In the genomic region with DNA sequence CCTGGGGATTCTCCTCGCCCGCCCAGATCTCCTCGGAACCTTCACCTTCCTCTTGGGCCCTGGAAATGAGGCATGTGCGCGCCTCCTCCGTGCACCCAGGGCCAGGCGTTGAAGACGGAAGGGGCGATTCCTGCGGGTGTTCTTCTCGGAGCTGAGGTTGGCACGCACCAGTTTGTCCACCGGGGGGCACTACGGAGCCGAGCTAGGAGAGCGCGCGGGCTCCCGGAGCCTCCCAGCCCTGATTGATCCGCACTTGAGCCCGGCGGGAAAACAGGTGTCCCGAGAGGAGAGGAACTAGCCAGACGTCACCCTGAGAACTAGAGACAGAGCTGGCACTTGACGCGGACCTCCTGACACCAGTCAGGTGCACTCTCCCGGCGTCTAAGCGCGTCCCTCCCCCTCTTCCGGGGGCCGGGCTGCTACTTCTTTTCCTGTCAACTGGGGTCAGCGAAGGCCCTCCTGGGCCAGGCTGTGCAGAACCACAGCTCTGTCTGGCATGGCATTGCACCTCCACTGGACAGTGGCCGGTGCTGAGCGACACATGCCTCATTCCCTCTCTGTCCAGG, we compare ENCODE assay signal across 1 cellular context.
A peak's percentile ranks its signal among the peaks of the same experiment; 100 is the strongest.
TF ChIP-seq lines count a peak whose summit lies in the region.

No MANE protein-coding gene starts in this region.

TF ChIP-seq in HepG2, 621 proteins besides CTCF, POLR2A, EP300 and RAD21 (continues in another document):
- no peak for TF ChIP-seq ZNF570 (CRISPR knock-in tag; IDR thresholded peaks at IDR 0.05; ENCODE audit: borderline replicate concordance)
- TF ChIP-seq, protein P1, sequence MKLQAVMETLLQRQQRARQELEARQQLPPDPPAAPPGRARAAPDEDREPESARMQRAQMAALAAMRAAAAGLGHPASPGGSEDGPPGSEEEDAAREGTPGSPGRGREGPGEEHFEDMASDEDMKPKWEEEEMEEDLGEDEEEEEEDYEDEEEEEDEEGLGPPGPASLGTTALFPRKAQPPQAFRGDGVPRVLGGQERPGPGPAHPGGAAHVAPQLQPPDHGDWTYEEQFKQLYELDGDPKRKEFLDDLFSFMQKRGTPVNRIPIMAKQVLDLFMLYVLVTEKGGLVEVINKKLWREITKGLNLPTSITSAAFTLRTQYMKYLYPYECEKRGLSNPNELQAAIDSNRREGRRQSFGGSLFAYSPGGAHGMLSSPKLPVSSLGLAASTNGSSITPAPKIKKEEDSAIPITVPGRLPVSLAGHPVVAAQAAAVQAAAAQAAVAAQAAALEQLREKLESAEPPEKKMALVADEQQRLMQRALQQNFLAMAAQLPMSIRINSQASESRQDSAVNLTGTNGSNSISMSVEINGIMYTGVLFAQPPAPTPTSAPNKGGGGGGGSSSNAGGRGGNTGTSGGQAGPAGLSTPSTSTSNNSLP (IDR thresholded peaks at IDR 0.05; ENCODE audit: low read depth, low read length): no peak
- TF ChIP-seq ZSCAN20 (CRISPR knock-in tag; IDR thresholded peaks at IDR 0.05; ENCODE audit: borderline replicate concordance): no peak
- TF ChIP-seq PCBP2 (optimal IDR thresholded peaks at IDR 0.05; ENCODE audit: low read depth, low read length, poor library complexity, severe bottlenecking): no peak
- no peak for TF ChIP-seq NFE2L2 (IDR thresholded peaks at IDR 0.05; ENCODE audit: low read length)
- no peak for TF ChIP-seq TMF1 (CRISPR knock-in tag; IDR thresholded peaks at IDR 0.05; ENCODE audit: low read depth)
- TF ChIP-seq, protein P2, sequence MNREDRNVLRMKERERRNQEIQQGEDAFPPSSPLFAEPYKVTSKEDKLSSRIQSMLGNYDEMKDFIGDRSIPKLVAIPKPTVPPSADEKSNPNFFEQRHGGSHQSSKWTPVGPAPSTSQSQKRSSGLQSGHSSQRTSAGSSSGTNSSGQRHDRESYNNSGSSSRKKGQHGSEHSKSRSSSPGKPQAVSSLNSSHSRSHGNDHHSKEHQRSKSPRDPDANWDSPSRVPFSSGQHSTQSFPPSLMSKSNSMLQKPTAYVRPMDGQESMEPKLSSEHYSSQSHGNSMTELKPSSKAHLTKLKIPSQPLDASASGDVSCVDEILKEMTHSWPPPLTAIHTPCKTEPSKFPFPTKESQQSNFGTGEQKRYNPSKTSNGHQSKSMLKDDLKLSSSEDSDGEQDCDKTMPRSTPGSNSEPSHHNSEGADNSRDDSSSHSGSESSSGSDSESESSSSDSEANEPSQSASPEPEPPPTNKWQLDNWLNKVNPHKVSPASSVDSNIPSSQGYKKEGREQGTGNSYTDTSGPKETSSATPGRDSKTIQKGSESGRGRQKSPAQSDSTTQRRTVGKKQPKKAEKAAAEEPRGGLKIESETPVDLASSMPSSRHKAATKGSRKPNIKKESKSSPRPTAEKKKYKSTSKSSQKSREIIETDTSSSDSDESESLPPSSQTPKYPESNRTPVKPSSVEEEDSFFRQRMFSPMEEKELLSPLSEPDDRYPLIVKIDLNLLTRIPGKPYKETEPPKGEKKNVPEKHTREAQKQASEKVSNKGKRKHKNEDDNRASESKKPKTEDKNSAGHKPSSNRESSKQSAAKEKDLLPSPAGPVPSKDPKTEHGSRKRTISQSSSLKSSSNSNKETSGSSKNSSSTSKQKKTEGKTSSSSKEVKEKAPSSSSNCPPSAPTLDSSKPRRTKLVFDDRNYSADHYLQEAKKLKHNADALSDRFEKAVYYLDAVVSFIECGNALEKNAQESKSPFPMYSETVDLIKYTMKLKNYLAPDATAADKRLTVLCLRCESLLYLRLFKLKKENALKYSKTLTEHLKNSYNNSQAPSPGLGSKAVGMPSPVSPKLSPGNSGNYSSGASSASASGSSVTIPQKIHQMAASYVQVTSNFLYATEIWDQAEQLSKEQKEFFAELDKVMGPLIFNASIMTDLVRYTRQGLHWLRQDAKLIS (CRISPR knock-in tag; IDR thresholded peaks at IDR 0.05): no peak
- no peak for TF ChIP-seq HOXD1 (CRISPR knock-in tag; IDR thresholded peaks at IDR 0.05)
- peak; percentile 74 for TF ChIP-seq ZNF777 (CRISPR knock-in tag; IDR thresholded peaks at IDR 0.05)
- no peak for TF ChIP-seq NFE2 (CRISPR knock-in tag; IDR thresholded peaks at IDR 0.05)
- no peak; the same call in 1 of the 2 replicates for TF ChIP-seq SOX5 (CRISPR knock-in tag; IDR thresholded peaks at IDR 0.05; ENCODE audit: borderline replicate concordance)
- TF ChIP-seq BHLHE40 (IDR thresholded peaks at IDR 0.05; ENCODE audit: low read length): 0 out of 2 replicates have a peak, but pooled peaks have one; percentile 8
- no peak for TF ChIP-seq ZNF552 (CRISPR knock-in tag; IDR thresholded peaks at IDR 0.05; ENCODE audit: borderline replicate concordance)
- no peak for TF ChIP-seq ZSCAN21 (CRISPR knock-in tag; IDR thresholded peaks at IDR 0.05; ENCODE audit: borderline replicate concordance)
- TF ChIP-seq, protein P3, sequence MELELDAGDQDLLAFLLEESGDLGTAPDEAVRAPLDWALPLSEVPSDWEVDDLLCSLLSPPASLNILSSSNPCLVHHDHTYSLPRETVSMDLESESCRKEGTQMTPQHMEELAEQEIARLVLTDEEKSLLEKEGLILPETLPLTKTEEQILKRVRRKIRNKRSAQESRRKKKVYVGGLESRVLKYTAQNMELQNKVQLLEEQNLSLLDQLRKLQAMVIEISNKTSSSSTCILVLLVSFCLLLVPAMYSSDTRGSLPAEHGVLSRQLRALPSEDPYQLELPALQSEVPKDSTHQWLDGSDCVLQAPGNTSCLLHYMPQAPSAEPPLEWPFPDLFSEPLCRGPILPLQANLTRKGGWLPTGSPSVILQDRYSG (CRISPR knock-in tag; IDR thresholded peaks at IDR 0.05): no peak
- no peak for TF ChIP-seq ZNF737 (CRISPR knock-in tag; IDR thresholded peaks at IDR 0.05; ENCODE audit: borderline replicate concordance)
- no peak for TF ChIP-seq ZBTB3 (CRISPR knock-in tag; IDR thresholded peaks at IDR 0.05; ENCODE audit: borderline replicate concordance, low read depth)
- TF ChIP-seq GATAD1 (CRISPR knock-in tag; IDR thresholded peaks at IDR 0.05): peak; percentile 35; the same call in 1 of the 2 replicates
- no peak for TF ChIP-seq TCF7 (IDR thresholded peaks at IDR 0.05; ENCODE audit: low read depth)
- TF ChIP-seq MIER2 (CRISPR knock-in tag; IDR thresholded peaks at IDR 0.05): 0 out of 2 replicates have a peak, but pooled peaks have one; percentile 39
- no peak for TF ChIP-seq MLLT10 (CRISPR knock-in tag; IDR thresholded peaks at IDR 0.05)
- TF ChIP-seq, protein P4, sequence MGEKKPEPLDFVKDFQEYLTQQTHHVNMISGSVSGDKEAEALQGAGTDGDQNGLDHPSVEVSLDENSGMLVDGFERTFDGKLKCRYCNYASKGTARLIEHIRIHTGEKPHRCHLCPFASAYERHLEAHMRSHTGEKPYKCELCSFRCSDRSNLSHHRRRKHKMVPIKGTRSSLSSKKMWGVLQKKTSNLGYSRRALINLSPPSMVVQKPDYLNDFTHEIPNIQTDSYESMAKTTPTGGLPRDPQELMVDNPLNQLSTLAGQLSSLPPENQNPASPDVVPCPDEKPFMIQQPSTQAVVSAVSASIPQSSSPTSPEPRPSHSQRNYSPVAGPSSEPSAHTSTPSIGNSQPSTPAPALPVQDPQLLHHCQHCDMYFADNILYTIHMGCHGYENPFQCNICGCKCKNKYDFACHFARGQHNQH (CRISPR knock-in tag; IDR thresholded peaks at IDR 0.05): 0 out of 2 replicates have a peak, but pooled peaks have one; percentile 64
- no peak; the same call in 1 of the 2 replicates for TF ChIP-seq NR2F2 (IDR thresholded peaks at IDR 0.05; ENCODE audit: borderline replicate concordance, low read depth)
- TF ChIP-seq ZNF713 (CRISPR knock-in tag; IDR thresholded peaks at IDR 0.05): no peak; the same call in none of the 2 replicates
- TF ChIP-seq ETV6 (CRISPR knock-in tag; conservative IDR thresholded peaks at IDR 0.05): no peak
- TF ChIP-seq MEF2D (CRISPR knock-in tag; IDR thresholded peaks at IDR 0.05): no peak
- TF ChIP-seq, protein P5, sequence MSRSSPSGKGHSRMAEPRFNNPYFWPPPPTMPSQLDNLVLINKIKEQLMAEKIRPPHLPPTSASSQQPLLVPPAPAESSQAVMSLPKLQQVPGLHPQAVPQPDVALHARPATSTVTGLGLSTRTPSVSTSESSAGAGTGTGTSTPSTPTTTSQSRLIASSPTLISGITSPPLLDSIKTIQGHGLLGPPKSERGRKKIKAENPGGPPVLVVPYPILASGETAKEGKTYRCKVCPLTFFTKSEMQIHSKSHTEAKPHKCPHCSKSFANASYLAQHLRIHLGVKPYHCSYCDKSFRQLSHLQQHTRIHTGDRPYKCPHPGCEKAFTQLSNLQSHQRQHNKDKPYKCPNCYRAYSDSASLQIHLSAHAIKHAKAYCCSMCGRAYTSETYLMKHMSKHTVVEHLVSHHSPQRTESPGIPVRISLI (CRISPR knock-in tag; IDR thresholded peaks at IDR 0.05; ENCODE audit: borderline replicate concordance): no peak
- TF ChIP-seq, protein P6, sequence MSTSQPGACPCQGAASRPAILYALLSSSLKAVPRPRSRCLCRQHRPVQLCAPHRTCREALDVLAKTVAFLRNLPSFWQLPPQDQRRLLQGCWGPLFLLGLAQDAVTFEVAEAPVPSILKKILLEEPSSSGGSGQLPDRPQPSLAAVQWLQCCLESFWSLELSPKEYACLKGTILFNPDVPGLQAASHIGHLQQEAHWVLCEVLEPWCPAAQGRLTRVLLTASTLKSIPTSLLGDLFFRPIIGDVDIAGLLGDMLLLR (CRISPR knock-in tag; IDR thresholded peaks at IDR 0.05): no peak
- TF ChIP-seq PAX8 (CRISPR knock-in tag; IDR thresholded peaks at IDR 0.05; ENCODE audit: borderline replicate concordance): no peak
- TF ChIP-seq SALL2 (CRISPR knock-in tag; IDR thresholded peaks at IDR 0.05): 0 out of 2 replicates have a peak, but pooled peaks have one; percentile 11
- TF ChIP-seq MAFK (conservative IDR thresholded peaks at IDR 0.05 in 1 of 2, IDR thresholded peaks at IDR 0.05 in 1 of 2; ENCODE audit: low read length in 2 of 2): no peak
- TF ChIP-seq CAMTA2 (CRISPR knock-in tag; IDR thresholded peaks at IDR 0.05; ENCODE audit: borderline replicate concordance): no peak
- no peak for TF ChIP-seq DR1 (CRISPR knock-in tag; IDR thresholded peaks at IDR 0.05)
- peak; percentile 49; the same call in 1 of the 2 replicates for TF ChIP-seq KAT8 (CRISPR knock-in tag; IDR thresholded peaks at IDR 0.05)
- TF ChIP-seq DNMT1 (CRISPR knock-in tag; IDR thresholded peaks at IDR 0.05): no peak
- TF ChIP-seq PHF20 (CRISPR knock-in tag; IDR thresholded peaks at IDR 0.05): no peak
- TF ChIP-seq, protein P7, sequence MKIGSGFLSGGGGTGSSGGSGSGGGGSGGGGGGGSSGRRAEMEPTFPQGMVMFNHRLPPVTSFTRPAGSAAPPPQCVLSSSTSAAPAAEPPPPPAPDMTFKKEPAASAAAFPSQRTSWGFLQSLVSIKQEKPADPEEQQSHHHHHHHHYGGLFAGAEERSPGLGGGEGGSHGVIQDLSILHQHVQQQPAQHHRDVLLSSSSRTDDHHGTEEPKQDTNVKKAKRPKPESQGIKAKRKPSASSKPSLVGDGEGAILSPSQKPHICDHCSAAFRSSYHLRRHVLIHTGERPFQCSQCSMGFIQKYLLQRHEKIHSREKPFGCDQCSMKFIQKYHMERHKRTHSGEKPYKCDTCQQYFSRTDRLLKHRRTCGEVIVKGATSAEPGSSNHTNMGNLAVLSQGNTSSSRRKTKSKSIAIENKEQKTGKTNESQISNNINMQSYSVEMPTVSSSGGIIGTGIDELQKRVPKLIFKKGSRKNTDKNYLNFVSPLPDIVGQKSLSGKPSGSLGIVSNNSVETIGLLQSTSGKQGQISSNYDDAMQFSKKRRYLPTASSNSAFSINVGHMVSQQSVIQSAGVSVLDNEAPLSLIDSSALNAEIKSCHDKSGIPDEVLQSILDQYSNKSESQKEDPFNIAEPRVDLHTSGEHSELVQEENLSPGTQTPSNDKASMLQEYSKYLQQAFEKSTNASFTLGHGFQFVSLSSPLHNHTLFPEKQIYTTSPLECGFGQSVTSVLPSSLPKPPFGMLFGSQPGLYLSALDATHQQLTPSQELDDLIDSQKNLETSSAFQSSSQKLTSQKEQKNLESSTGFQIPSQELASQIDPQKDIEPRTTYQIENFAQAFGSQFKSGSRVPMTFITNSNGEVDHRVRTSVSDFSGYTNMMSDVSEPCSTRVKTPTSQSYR (CRISPR knock-in tag; IDR thresholded peaks at IDR 0.05; ENCODE audit: borderline replicate concordance): no peak
- TF ChIP-seq PHF5A (CRISPR knock-in tag; IDR thresholded peaks at IDR 0.05; ENCODE audit: low read depth, unreplicated experiment): peak; percentile 60
- TF ChIP-seq, protein P8, sequence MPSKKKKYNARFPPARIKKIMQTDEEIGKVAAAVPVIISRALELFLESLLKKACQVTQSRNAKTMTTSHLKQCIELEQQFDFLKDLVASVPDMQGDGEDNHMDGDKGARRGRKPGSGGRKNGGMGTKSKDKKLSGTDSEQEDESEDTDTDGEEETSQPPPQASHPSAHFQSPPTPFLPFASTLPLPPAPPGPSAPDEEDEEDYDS (CRISPR knock-in tag; IDR thresholded peaks at IDR 0.05): no peak
- no peak for TF ChIP-seq FOSL1 (CRISPR knock-in tag; IDR thresholded peaks at IDR 0.05; ENCODE audit: borderline replicate concordance)
- no peak for TF ChIP-seq SNAI1 (CRISPR knock-in tag; IDR thresholded peaks at IDR 0.05; ENCODE audit: borderline replicate concordance)
- TF ChIP-seq, protein P9, sequence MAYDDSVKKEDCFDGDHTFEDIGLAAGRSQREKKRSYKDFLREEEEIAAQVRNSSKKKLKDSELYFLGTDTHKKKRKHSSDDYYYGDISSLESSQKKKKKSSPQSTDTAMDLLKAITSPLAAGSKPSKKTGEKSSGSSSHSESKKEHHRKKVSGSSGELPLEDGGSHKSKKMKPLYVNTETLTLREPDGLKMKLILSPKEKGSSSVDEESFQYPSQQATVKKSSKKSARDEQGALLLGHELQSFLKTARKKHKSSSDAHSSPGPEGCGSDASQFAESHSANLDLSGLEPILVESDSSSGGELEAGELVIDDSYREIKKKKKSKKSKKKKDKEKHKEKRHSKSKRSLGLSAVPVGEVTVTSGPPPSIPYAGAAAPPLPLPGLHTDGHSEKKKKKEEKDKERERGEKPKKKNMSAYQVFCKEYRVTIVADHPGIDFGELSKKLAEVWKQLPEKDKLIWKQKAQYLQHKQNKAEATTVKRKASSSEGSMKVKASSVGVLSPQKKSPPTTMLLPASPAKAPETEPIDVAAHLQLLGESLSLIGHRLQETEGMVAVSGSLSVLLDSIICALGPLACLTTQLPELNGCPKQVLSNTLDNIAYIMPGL (CRISPR knock-in tag; IDR thresholded peaks at IDR 0.05; ENCODE audit: borderline replicate concordance in 1 of 2, low read depth in 1 of 2): peak; percentile 67 to 83; a peak in 3 of 4 replicates
- TF ChIP-seq STAT5B (CRISPR knock-in tag; IDR thresholded peaks at IDR 0.05): no peak
- TF ChIP-seq ZNF558 (CRISPR knock-in tag; IDR thresholded peaks at IDR 0.05; ENCODE audit: borderline replicate concordance): no peak
- TF ChIP-seq, protein P10, sequence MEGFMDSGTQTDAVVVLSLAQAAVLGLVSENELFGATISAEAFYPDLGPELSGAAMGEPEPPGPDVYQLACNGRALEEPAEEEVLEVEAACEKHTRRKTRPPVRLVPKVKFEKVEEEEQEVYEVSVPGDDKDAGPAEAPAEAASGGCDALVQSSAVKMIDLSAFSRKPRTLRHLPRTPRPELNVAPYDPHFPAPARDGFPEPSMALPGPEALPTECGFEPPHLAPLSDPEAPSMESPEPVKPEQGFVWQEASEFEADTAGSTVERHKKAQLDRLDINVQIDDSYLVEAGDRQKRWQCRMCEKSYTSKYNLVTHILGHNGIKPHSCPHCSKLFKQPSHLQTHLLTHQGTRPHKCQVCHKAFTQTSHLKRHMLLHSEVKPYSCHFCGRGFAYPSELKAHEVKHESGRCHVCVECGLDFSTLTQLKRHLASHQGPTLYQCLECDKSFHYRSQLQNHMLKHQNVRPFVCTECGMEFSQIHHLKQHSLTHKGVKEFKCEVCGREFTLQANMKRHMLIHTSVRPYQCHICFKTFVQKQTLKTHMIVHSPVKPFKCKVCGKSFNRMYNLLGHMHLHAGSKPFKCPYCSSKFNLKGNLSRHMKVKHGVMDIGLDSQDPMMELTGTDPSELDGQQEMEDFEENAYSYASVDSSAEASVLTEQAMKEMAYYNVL (CRISPR knock-in tag; IDR thresholded peaks at IDR 0.05; ENCODE audit: borderline replicate concordance): no peak
